21 cellular contexts compared by ENCODE assay signal in genomic region chr3:106431698-106432097, GRCh38.
"Had no signal": no experiment of that assay in that cellular context is flagged by ENCODE, and none has a peak within 500 bp of the region (broad histone marks: within the 10 kb centered on the region; RNA-seq: fewer than 3 reads in every experiment).

No MANE protein-coding gene starts in this region.

- ATAC-seq: activated CD8-positive, alpha-beta T cell treated with anti-CD3 and anti-CD28 coated beads, Interleukin-2, amount 10 ng/mL, durations not matched to agents 7 days and 5 days; left ventricle myocardium superior; mucosa of descending colon; stimulated activated naive CD8-positive, alpha-beta T cell treated with anti-CD3 and anti-CD28 coated beads, Interleukin-15, Interleukin-2, amounts not matched to agents 100 U/mL and 50 U/mL, for 24 hours had no signal

- DNase-seq: activated CD4-positive, alpha-beta T cell treated with anti-CD3 and anti-CD28 coated beads, Interleukin-2, amount 10 ng/mL, durations not matched to agents 7 days and 5 days; activated CD4-positive, CD25-positive, alpha-beta regulatory T cell; activated CD8-positive, alpha-beta T cell treated with anti-CD3 and anti-CD28 coated beads, Interleukin-2, amount 10 ng/mL, durations not matched to agents 7 days and 5 days; activated naive CD4-positive, alpha-beta T cell treated with anti-CD3 and anti-CD28 coated beads for 36 hours; activated T-cell treated with anti-CD3 and anti-CD28 coated beads, Interleukin-2, amount 50 U/mL, for 24 hours; cortex of kidney; glutamatergic neuron; hippocampal formation; kidney; left ventricle myocardium superior; mucosa of descending colon; naive B cell; occipital lobe; stimulated activated naive CD8-positive, alpha-beta T cell treated with anti-CD3 and anti-CD28 coated beads, Interleukin-15, Interleukin-2, amounts not matched to agents 100 U/mL and 50 U/mL, for 24 hours; substantia nigra; T-helper 1 cell; T-helper 9 cell; tibial artery had no signal

- H3K27ac Mint-ChIP-seq: activated CD4-positive, alpha-beta T cell treated with anti-CD3 and anti-CD28 coated beads, Interleukin-2, amount 10 ng/mL, durations not matched to agents 7 days and 5 days; activated CD8-positive, alpha-beta T cell treated with anti-CD3 and anti-CD28 coated beads, Interleukin-2, amount 10 ng/mL, durations not matched to agents 7 days and 5 days; activated naive CD4-positive, alpha-beta T cell treated with anti-CD3 and anti-CD28 coated beads for 36 hours; activated T-cell treated with anti-CD3 and anti-CD28 coated beads, Interleukin-2, amount 50 U/mL, for 24 hours had no signal

- H3K27me3 ChIP-seq: breast epithelium, right atrium auricular region, tibial artery had no signal

- H3K27ac ChIP-seq: breast epithelium, prostate gland, right atrium auricular region, tibial artery had no signal

- H3K4me1 ChIP-seq: breast epithelium, prostate gland, right atrium auricular region had no signal

- H3K36me3 ChIP-seq: breast epithelium, prostate gland, right atrium auricular region, tibial artery had no signal

- H3K9me3 ChIP-seq: breast epithelium, mucosa of descending colon, prostate gland, right atrium auricular region, tibial artery had no signal

- H3K27me3 Mint-ChIP-seq: activated CD4-positive, alpha-beta T cell treated with anti-CD3 and anti-CD28 coated beads, Interleukin-2, amount 10 ng/mL, durations not matched to agents 7 days and 5 days; activated T-cell treated with anti-CD3 and anti-CD28 coated beads, Interleukin-2, amount 50 U/mL, for 24 hours; naive B cell had no signal

- H3K4me3 Mint-ChIP-seq: activated CD4-positive, alpha-beta T cell treated with anti-CD3 and anti-CD28 coated beads, Interleukin-2, amount 10 ng/mL, durations not matched to agents 7 days and 5 days; activated CD8-positive, alpha-beta T cell treated with anti-CD3 and anti-CD28 coated beads, Interleukin-2, amount 10 ng/mL, durations not matched to agents 7 days and 5 days; activated naive CD4-positive, alpha-beta T cell treated with anti-CD3 and anti-CD28 coated beads for 36 hours; activated T-cell treated with anti-CD3 and anti-CD28 coated beads, Interleukin-2, amount 50 U/mL, for 24 hours; naive B cell had no signal

- H3K4me3 ChIP-seq: breast epithelium, mucosa of descending colon, prostate gland, right atrium auricular region, tibial artery had no signal

- H3K9me3 Mint-ChIP-seq: activated naive CD4-positive, alpha-beta T cell treated with anti-CD3 and anti-CD28 coated beads for 36 hours had no signal
